Comparison of ENCODE assay signal across 28 cellular contexts in genomic region chr4:152394786-152395185, GRCh38.
"Had no signal": no experiment of that assay in that cellular context is flagged by ENCODE, and none has a peak within 500 bp of the region (broad histone marks: within the 10 kb centered on the region; RNA-seq: fewer than 3 reads in every experiment).

No MANE protein-coding gene starts in this region.

- FAIRE-seq: colon, islet of Langerhans had no signal

- H3K36me3 ChIP-seq: esophagus muscularis mucosa, gastroesophageal sphincter, heart right ventricle, left lung, neutrophil, prostate gland, right atrium auricular region, suprapubic skin, transverse colon, upper lobe of right lung, uterus had no signal

- H3K4me3 ChIP-seq: dorsolateral prefrontal cortex, esophagus muscularis mucosa, gastroesophageal sphincter, heart right ventricle, left lung, prostate gland, right atrium auricular region, smooth muscle cell, suprapubic skin, transverse colon, upper lobe of right lung, uterus had no signal

- DNase-seq: dorsolateral prefrontal cortex; effector CD8-positive, alpha-beta T cell; endodermal cell; foreskin keratinocyte; glutamatergic neuron; heart right ventricle; hippocampal formation; left cardiac atrium; left lung; mesendoderm; midbrain; naive thymus-derived CD8-positive, alpha-beta T cell; stimulated activated CD4-positive, alpha-beta T cell treated with anti-CD3 and anti-CD28 coated beads, Interleukin-12 subunit alpha, Interleukin-12 subunit beta, amount 100 ng/mL, for 4 hours; stimulated activated CD4-positive, alpha-beta T cell treated with anti-CD3 and anti-CD28 coated beads, Interleukin-1b, Interleukin-23, amount 100 ng/mL, for 48 hours; stimulated activated CD4-positive, alpha-beta T cell treated with anti-CD3 and anti-CD28 coated beads, Interleukin-4, amount 100 ng/mL, for 1 hour; transverse colon; upper lobe of right lung; uterus had no signal

- H3K9ac ChIP-seq: parathyroid adenoma had no signal

- H3K9me3 ChIP-seq: esophagus muscularis mucosa, gastroesophageal sphincter, heart right ventricle, left lung, neutrophil, prostate gland, right atrium auricular region, suprapubic skin, transverse colon, upper lobe of right lung, uterus had no signal

- H3K27me3 ChIP-seq: dorsolateral prefrontal cortex, esophagus muscularis mucosa, foreskin keratinocyte, gastroesophageal sphincter, heart right ventricle, left lung, neutrophil, right atrium auricular region, suprapubic skin, transverse colon, upper lobe of right lung, uterus had no signal

- H3K27ac ChIP-seq: dorsolateral prefrontal cortex, esophagus muscularis mucosa, foreskin keratinocyte, gastroesophageal sphincter, heart right ventricle, left lung, neutrophil, parathyroid adenoma, prostate gland, right atrium auricular region, suprapubic skin, transverse colon, upper lobe of right lung, uterus had no signal

- H3K4me1 ChIP-seq: esophagus muscularis mucosa, gastroesophageal sphincter, parathyroid adenoma, prostate gland, right atrium auricular region, suprapubic skin, uterus had no signal

- H3K4me2 ChIP-seq: smooth muscle cell had no signal
